ENCODE assay signal across 17 cellular contexts in genomic region chr1:25620211-25620610, GRCh38. TPM values are rescaled to one million over a fixed set of nuclear protein-coding genes. Genes with fewer than 3 reads are reported as not detected.
A peak's percentile ranks its signal among the peaks of the same experiment; 100 is the strongest.
DNase-seq lines count a peak whose midpoint lies in the region; ATAC-seq, FAIRE-seq and TF ChIP-seq lines count a peak whose summit lies in the region.
"Had no signal": no experiment of that assay in that cellular context is flagged by ENCODE, and none has a peak within 500 bp of the region (broad histone marks: within the 10 kb centered on the region; RNA-seq: fewer than 3 reads in every experiment).

No MANE protein-coding gene starts in this region.

- peak overlapping the region; percentile 85 for H3K4me3 Mint-ChIP-seq in activated T-helper 2 cell treated with anti-CD3 and anti-CD28 coated beads, Interferon-gamma antibody, Interleukin-2, Interleukin-4, amounts not matched to agents 10 μg/mL and 5 μg/mL and 100 μg/mL, durations not matched to agents 14 hours and 24 hours and 36 hours (ENCODE audit: low read depth)
- H3K4me3 Mint-ChIP-seq in naive thymus-derived CD8-positive, alpha-beta T cell, result peak overlapping the region; percentile 88 to 100 (median 97)

- H3K79me2 ChIP-seq in ACC112 (ENCODE audit: control insufficient read depth, insufficient read depth, low read length, unreplicated experiment), result no peaks in the 10 kb centered on the region

- no peak overlapping the region for H2AFZ ChIP-seq in ACC112 (ENCODE audit: low read length, unreplicated experiment)

- H3K4me3 ChIP-seq in ACC112 (ENCODE audit: low read depth, low read length) (0 out of 2 replicates have a peak overlapping the region, but pooled peaks have one; percentile 9), colonic mucosa (no peak overlapping the region), gastrocnemius medialis (no peak overlapping the region), body of pancreas (no peak overlapping the region)
- H3K4me3 ChIP-seq: BLaER1 had no signal

- TF ChIP-seq POLR2A in gastrocnemius medialis (IDR thresholded peaks at IDR 0.05), result no peak
- TF ChIP-seq POLR2A in body of pancreas (IDR thresholded peaks at IDR 0.05), result no peak

- POLR2A ChIA-PET in naive thymus-derived CD8-positive, alpha-beta T cell (lab: Charles Lee), result interaction anchor here (0.6 to 8.6 kb wide), 9 partner anchors 12 to 1138 kb away, joined by 3 to 91 read pairs (median 10); partner anchors contain the start of genes LDLRAP1, MTFR1L and SELENON

- intact Hi-C loops in activated T-helper 2 cell treated with anti-CD3 and anti-CD28 coated beads, Interferon-gamma antibody, Interleukin-2, Interleukin-4, amounts not matched to agents 10 μg/mL and 5 μg/mL and 100 μg/mL, durations not matched to agents 14 hours and 24 hours and 36 hours (cut with micrococcal nuclease), result loop anchor here (1.0 to 5.0 kb wide), 2 partner anchors 22 to 77 kb away; no protein-coding TSS in a partner anchor
- intact Hi-C loops in colonic mucosa (cut with DNase I), result no loop called here
- intact Hi-C loops in gastrocnemius medialis (cut with DNase I; ENCODE audit: low total_unique reads), result no loop called here
- intact Hi-C loops in posterior vena cava (cut with DNase I), result loop anchor here in 1 of 2 donors (5.0 kb wide), 1 partner anchor 72 kb away; no protein-coding TSS in a partner anchor
- intact Hi-C loops in body of pancreas (cut with DNase I), result no loop called here

- peak; percentile 88 for FAIRE-seq in GM18507 (lab: Jason Lieb, UNC)
- FAIRE-seq: colon, frontal cortex, G401.6 had no signal

- TF ChIP-seq CTCF in colonic mucosa (IDR thresholded peaks at IDR 0.05) (no peak), gastrocnemius medialis (IDR thresholded peaks at IDR 0.05 in 4 of 5, conservative IDR thresholded peaks at IDR 0.05 in 1 of 5) (no peak), body of pancreas (IDR thresholded peaks at IDR 0.05) (no peak)

- no peaks in the 10 kb centered on the region for H3K36me3 ChIP-seq in ACC112 (ENCODE audit: insufficient read depth, low read length)
- no peaks in the 10 kb centered on the region for H3K36me3 ChIP-seq in colonic mucosa
- no peaks in the 10 kb centered on the region for H3K36me3 ChIP-seq in gastrocnemius medialis
- no peaks in the 10 kb centered on the region for H3K36me3 ChIP-seq in body of pancreas (replicated peaks in 1 of 2; ENCODE audit: insufficient read depth in 1 of 2, low read depth in 2 of 2)
- H3K36me3 ChIP-seq: BLaER1, transverse colon had no signal

- H3K27ac ChIP-seq in ACC112 (ENCODE audit: low read depth, low read length), result no peak overlapping the region
- H3K27ac ChIP-seq in colonic mucosa, result no peak overlapping the region
- H3K27ac ChIP-seq in gastrocnemius medialis, result no peak overlapping the region
- H3K27ac ChIP-seq in body of pancreas, result no peak overlapping the region
- H3K27ac ChIP-seq: BLaER1 had no signal

- H3K9me3 ChIP-seq in colonic mucosa (no peaks in the 10 kb centered on the region), gastrocnemius medialis (no peaks in the 10 kb centered on the region), body of pancreas (no peaks in the 10 kb centered on the region)
- H3K9me3 ChIP-seq: BLaER1, transverse colon had no signal

- no peak for ATAC-seq in naive thymus-derived CD8-positive, alpha-beta T cell
- ATAC-seq in gastrocnemius medialis, result no peak
- ATAC-seq in body of pancreas, result no peak
- ATAC-seq: left cardiac atrium had no signal

- no peak overlapping the region for H3K9ac ChIP-seq in colonic mucosa (ENCODE audit: low read depth in 2 of 2, low read length in 2 of 2)
- H3K9ac ChIP-seq: BLaER1 had no signal

- peak overlapping the region; percentile 1 for H3K27ac Mint-ChIP-seq in activated T-helper 2 cell treated with anti-CD3 and anti-CD28 coated beads, Interferon-gamma antibody, Interleukin-2, Interleukin-4, amounts not matched to agents 10 μg/mL and 5 μg/mL and 100 μg/mL, durations not matched to agents 14 hours and 24 hours and 36 hours
- H3K27ac Mint-ChIP-seq in naive thymus-derived CD8-positive, alpha-beta T cell, result peak overlapping the region; percentile 86 to 98 (median 96)

- DNase-seq in GM18507 (ENCODE audit: extremely low spot score, insufficient read length, low read depth) (no peak), colonic mucosa (no peak), gastrocnemius medialis (no peak), posterior vena cava (ENCODE audit: low spot score) (no peak), body of pancreas (no peak)
- DNase-seq in activated T-helper 2 cell treated with anti-CD3 and anti-CD28 coated beads, Interferon-gamma antibody, Interleukin-2, Interleukin-4, amounts not matched to agents 10 μg/mL and 5 μg/mL and 100 μg/mL, durations not matched to agents 14 hours and 24 hours and 36 hours (ENCODE audit: low spot score), result no peak
- DNase-seq in naive thymus-derived CD8-positive, alpha-beta T cell, result peak in 2 of 10 donors; percentile 44 to 56
- DNase-seq: HCEC 1CT, left cardiac atrium, NCI-H187 treated with DMSO at 0.1 percent for 48 hours, posterior cingulate gyrus, transverse colon had no signal

- no peaks in the 10 kb centered on the region for H3K9me3 Mint-ChIP-seq in activated T-helper 2 cell treated with anti-CD3 and anti-CD28 coated beads, Interferon-gamma antibody, Interleukin-2, Interleukin-4, amounts not matched to agents 10 μg/mL and 5 μg/mL and 100 μg/mL, durations not matched to agents 14 hours and 24 hours and 36 hours
- H3K9me3 Mint-ChIP-seq in naive thymus-derived CD8-positive, alpha-beta T cell, result no peaks in the 10 kb centered on the region

- peaks cover 33% of the 10 kb centered on the region for H3K27me3 ChIP-seq in ACC112 (ENCODE audit: insufficient read depth, low read length)
- H3K27me3 ChIP-seq in colonic mucosa, result peaks cover 16% of the 10 kb centered on the region
- H3K27me3 ChIP-seq in gastrocnemius medialis, result no peaks in the 10 kb centered on the region
- H3K27me3 ChIP-seq in body of pancreas, result no peaks in the 10 kb centered on the region

- H3K36me3 Mint-ChIP-seq in activated T-helper 2 cell treated with anti-CD3 and anti-CD28 coated beads, Interferon-gamma antibody, Interleukin-2, Interleukin-4, amounts not matched to agents 10 μg/mL and 5 μg/mL and 100 μg/mL, durations not matched to agents 14 hours and 24 hours and 36 hours (ENCODE audit: low read depth), result no peaks in the 10 kb centered on the region
- H3K36me3 Mint-ChIP-seq in naive thymus-derived CD8-positive, alpha-beta T cell, result peaks cover 0 to 2% (median 0%) of the 10 kb centered on the region in 3 donors

- H3K4me1 Mint-ChIP-seq in activated T-helper 2 cell treated with anti-CD3 and anti-CD28 coated beads, Interferon-gamma antibody, Interleukin-2, Interleukin-4, amounts not matched to agents 10 μg/mL and 5 μg/mL and 100 μg/mL, durations not matched to agents 14 hours and 24 hours and 36 hours (ENCODE audit: low read depth), result peaks cover 70% of the 10 kb centered on the region
- H3K4me1 Mint-ChIP-seq in naive thymus-derived CD8-positive, alpha-beta T cell, result peaks cover 54 to 79% (median 75%) of the 10 kb centered on the region in 4 donors

- 71 to 76% methylated on average over 4 of the region's 4 CpGs for WGBS in body of pancreas, 2 donors

- H3K4me1 ChIP-seq in ACC112 (ENCODE audit: control insufficient read depth, insufficient read depth, low read length, unreplicated experiment) (peaks cover 15% of the 10 kb centered on the region), colonic mucosa (peaks cover 10% of the 10 kb centered on the region), gastrocnemius medialis (peaks cover 20 to 32% of the 10 kb centered on the region in 2 donors), body of pancreas (peaks cover 24% of the 10 kb centered on the region)

- peaks cover 74% of the 10 kb centered on the region for H3K27me3 Mint-ChIP-seq in activated T-helper 2 cell treated with anti-CD3 and anti-CD28 coated beads, Interferon-gamma antibody, Interleukin-2, Interleukin-4, amounts not matched to agents 10 μg/mL and 5 μg/mL and 100 μg/mL, durations not matched to agents 14 hours and 24 hours and 36 hours (ENCODE audit: low read depth)
- H3K27me3 Mint-ChIP-seq in naive thymus-derived CD8-positive, alpha-beta T cell, result peaks cover 0 to 2% (median 0%) of the 10 kb centered on the region in 5 donors

- in situ Hi-C loops in gastrocnemius medialis (cut with MboI; ENCODE audit: low sequenced_read_pairs in 4 of 4), result loop anchor here in 1 of 4 donors (25.0 kb wide), 1 partner anchor 117 kb away; no protein-coding TSS in a partner anchor

RNA-seq across cellular contexts. Expression of gene MAN1C1, which starts 3.6 kb away (rescaled TPM):
- 4.1 and 5.0 TPM in 2 replicates for total RNA-seq in activated T-helper 2 cell treated with anti-CD3 and anti-CD28 coated beads, Interferon-gamma antibody, Interleukin-2, Interleukin-4, amounts not matched to agents 10 μg/mL and 5 μg/mL and 100 μg/mL, durations not matched to agents 14 hours and 24 hours and 36 hours
- total RNA-seq in naive thymus-derived CD8-positive, alpha-beta T cell, result 10 to 100 TPM; 46.0 to 47.2 TPM
- polyA plus RNA-seq in naive thymus-derived CD8-positive, alpha-beta T cell, result 10 to 100 TPM; 11.3 to 48.3 (median 11.7) TPM
- total RNA-seq in colonic mucosa, result 1 to 10 TPM; 2.7 to 4.3 TPM
- 1 to 10 TPM; 2.0 to 4.4 (median 2.5) TPM for total RNA-seq in gastrocnemius medialis
- total RNA-seq in posterior vena cava, result 10 to 100 TPM; 15.0 to 29.4 TPM
- 10 to 100 TPM in 1 of 2 donors, 1 to 10 TPM in 1; 4.4 to 10.9 TPM for total RNA-seq in body of pancreas
